21 cellular contexts compared by ENCODE assay signal in genomic region chr3:42187936-42188335, GRCh38.
"Had no signal": no experiment of that assay in that cellular context is flagged by ENCODE, and none has a peak within 500 bp of the region (broad histone marks: within the 10 kb centered on the region; RNA-seq: fewer than 3 reads in every experiment).

No MANE protein-coding gene starts in this region.

- H3K27ac Mint-ChIP-seq: activated CD4-positive, alpha-beta T cell treated with anti-CD3 and anti-CD28 coated beads for 36 hours; activated naive CD4-positive, alpha-beta T cell treated with anti-CD3 and anti-CD28 coated beads for 36 hours; dendritic cell treated with granulocyte-macrophage colony-stimulating factor and Interleukin-4, amounts not matched to agents 40 ng/mL and 50 ng/mL, for 4 days; T-helper 2 cell treated with Interferon-gamma antibody and Interleukin-4, amounts not matched to agents 5 μg/mL and 100 μg/mL, for 36 hours had no signal

- ATAC-seq: activated CD4-positive, alpha-beta T cell treated with anti-CD3 and anti-CD28 coated beads for 36 hours; WTC11 had no signal

- H3K9me3 Mint-ChIP-seq: activated naive CD4-positive, alpha-beta T cell treated with anti-CD3 and anti-CD28 coated beads for 36 hours; dendritic cell treated with granulocyte-macrophage colony-stimulating factor and Interleukin-4, amounts not matched to agents 40 ng/mL and 50 ng/mL, for 4 days; neural crest cell; T-helper 2 cell treated with Interferon-gamma antibody and Interleukin-4, amounts not matched to agents 5 μg/mL and 100 μg/mL, for 36 hours; WTC11 had no signal

- H3K27me3 ChIP-seq: esophagus squamous epithelium had no signal

- DNase-seq: activated CD4-positive, alpha-beta T cell treated with anti-CD3 and anti-CD28 coated beads for 36 hours; activated CD4-positive, alpha-beta T cell treated with anti-CD3 and anti-CD28 coated beads, Interleukin-2, amount 50 U/mL, for 48 hours; activated naive CD4-positive, alpha-beta T cell treated with anti-CD3 and anti-CD28 coated beads for 36 hours; activated T-cell treated with anti-CD3 and anti-CD28 coated beads for 4 hours; effector memory CD4-positive, alpha-beta T cell; esophagus squamous epithelium; hippocampal formation; midbrain; retina; stimulated activated CD4-positive, alpha-beta T cell treated with anti-CD3 and anti-CD28 coated beads, Interleukin-4, amount 100 ng/mL, for 1 hour had no signal

- H3K27ac ChIP-seq: esophagus squamous epithelium, SK-N-MC, thoracic aorta had no signal

- FAIRE-seq: bronchial epithelial cell, endothelial cell of umbilical vein, islet of Langerhans had no signal

- H3K27me3 Mint-ChIP-seq: activated CD4-positive, alpha-beta T cell treated with anti-CD3 and anti-CD28 coated beads for 36 hours; dendritic cell treated with granulocyte-macrophage colony-stimulating factor and Interleukin-4, amounts not matched to agents 40 ng/mL and 50 ng/mL, for 4 days had no signal

- H3K4me3 Mint-ChIP-seq: activated CD4-positive, alpha-beta T cell treated with anti-CD3 and anti-CD28 coated beads for 36 hours; activated naive CD4-positive, alpha-beta T cell treated with anti-CD3 and anti-CD28 coated beads for 36 hours; dendritic cell treated with granulocyte-macrophage colony-stimulating factor and Interleukin-4, amounts not matched to agents 40 ng/mL and 50 ng/mL, for 4 days; neural crest cell; T-helper 2 cell treated with Interferon-gamma antibody and Interleukin-4, amounts not matched to agents 5 μg/mL and 100 μg/mL, for 36 hours; WTC11 had no signal

- H3K9me3 ChIP-seq: esophagus squamous epithelium, thoracic aorta had no signal

- H3K4me3 ChIP-seq: esophagus squamous epithelium, lung, SK-N-MC, smooth muscle cell, thoracic aorta had no signal
